Comparison of ENCODE assay signal across 19 cellular contexts in the genomic region with DNA sequence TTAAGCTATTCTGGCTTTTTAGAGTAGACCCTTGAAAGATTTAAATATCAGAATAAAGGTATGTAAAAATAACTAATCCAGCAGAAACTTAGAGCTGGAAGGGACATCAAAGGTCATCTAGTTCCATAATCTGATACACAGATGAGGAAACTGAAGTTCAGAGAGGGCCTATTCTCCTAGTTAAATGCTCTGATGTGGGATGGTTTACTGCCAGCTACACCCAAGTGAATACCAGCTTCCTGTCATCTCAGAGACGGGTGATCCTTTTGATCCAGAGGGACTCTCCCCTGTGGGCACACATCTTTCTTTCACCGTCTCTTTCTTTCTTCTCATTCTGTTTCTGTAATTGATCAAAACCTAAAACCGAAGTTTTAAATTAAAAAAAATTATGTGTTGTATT.
DNase-seq lines count a peak whose midpoint lies in the region; ATAC-seq and TF ChIP-seq lines count a peak whose summit lies in the region.
"Had no signal": no experiment of that assay in that cellular context is flagged by ENCODE, and none has a peak within 500 bp of the region (broad histone marks: within the 10 kb centered on the region; RNA-seq: fewer than 3 reads in every experiment).

No MANE protein-coding gene starts in this region.

- H3K4me1 ChIP-seq in SJCRH30 = no peaks in the 10 kb centered on the region

- POLR2A ChIA-PET in activated CD4-positive, alpha-beta memory T cell treated with anti-CD3 and anti-CD28 coated beads for 36 hours (lab: Charles Lee) = interaction anchor here (0.6 to 1.0 kb wide), 3 partner anchors 8 to 95 kb away, joined by 3 read pairs; no protein-coding TSS in a partner anchor
- POLR2A ChIA-PET in activated CD4-positive, alpha-beta memory T cell treated with anti-CD3 and anti-CD28 coated beads, Interleukin-2, amount 10 ng/mL, durations not matched to agents 7 days and 5 days (lab: Charles Lee) = interaction anchor here (0.6 kb wide), 1 partner anchor 30 kb away, joined by 3 read pairs; no protein-coding TSS in a partner anchor
- POLR2A ChIA-PET in GM10248 (lab: Yijun Ruan, JAX) = no interaction called here

- no peaks in the 10 kb centered on the region for H3K27me3 Mint-ChIP-seq in activated CD4-positive, alpha-beta memory T cell treated with anti-CD3 and anti-CD28 coated beads for 36 hours
- no peaks in the 10 kb centered on the region for H3K27me3 Mint-ChIP-seq in activated CD4-positive, alpha-beta memory T cell treated with anti-CD3 and anti-CD28 coated beads, Interleukin-2, amount 10 ng/mL, durations not matched to agents 7 days and 5 days
- H3K27me3 Mint-ChIP-seq in activated naive CD8-positive, alpha-beta T cell treated with anti-CD3 and anti-CD28 coated beads, Interleukin-2, amount 50 U/mL, for 24 hours = no peaks in the 10 kb centered on the region
- H3K27me3 Mint-ChIP-seq: B cell had no signal

- no peak overlapping the region for H3K27ac Mint-ChIP-seq in activated CD4-positive, alpha-beta memory T cell treated with anti-CD3 and anti-CD28 coated beads for 36 hours
- H3K27ac Mint-ChIP-seq in activated CD4-positive, alpha-beta memory T cell treated with anti-CD3 and anti-CD28 coated beads, Interleukin-2, amount 10 ng/mL, durations not matched to agents 7 days and 5 days = no peak overlapping the region
- no peak overlapping the region for H3K27ac Mint-ChIP-seq in activated naive CD8-positive, alpha-beta T cell treated with anti-CD3 and anti-CD28 coated beads, Interleukin-2, amount 50 U/mL, for 24 hours
- H3K27ac Mint-ChIP-seq: B cell, GM23338 had no signal

- H3K4me3 Mint-ChIP-seq in activated CD4-positive, alpha-beta memory T cell treated with anti-CD3 and anti-CD28 coated beads for 36 hours = no peak overlapping the region
- H3K4me3 Mint-ChIP-seq in activated CD4-positive, alpha-beta memory T cell treated with anti-CD3 and anti-CD28 coated beads, Interleukin-2, amount 10 ng/mL, durations not matched to agents 7 days and 5 days = no peak overlapping the region
- no peak overlapping the region for H3K4me3 Mint-ChIP-seq in activated naive CD8-positive, alpha-beta T cell treated with anti-CD3 and anti-CD28 coated beads, Interleukin-2, amount 50 U/mL, for 24 hours
- H3K4me3 Mint-ChIP-seq: B cell, GM23338 had no signal

- TF ChIP-seq CTCF in GM10248 (IDR thresholded peaks at IDR 0.05; ENCODE audit: control extremely low read depth, extremely low read depth, low read depth, missing control alignments) = no peak

- ATAC-seq in activated naive CD8-positive, alpha-beta T cell treated with anti-CD3 and anti-CD28 coated beads, Interleukin-2, amount 50 U/mL, for 24 hours = peak; percentile 72
- ATAC-seq in stimulated activated naive CD8-positive, alpha-beta T cell treated with anti-CD3 and anti-CD28 coated beads, Interleukin-15, Interleukin-2, amounts not matched to agents 100 U/mL and 50 U/mL, for 24 hours = peak; percentile 76
- ATAC-seq in Right ventricle myocardium superior (ENCODE audit: poor library complexity) = no peak
- ATAC-seq: GM23338 had no signal

- H3K9me3 Mint-ChIP-seq in activated CD4-positive, alpha-beta memory T cell treated with anti-CD3 and anti-CD28 coated beads for 36 hours = no peaks in the 10 kb centered on the region
- no peaks in the 10 kb centered on the region for H3K9me3 Mint-ChIP-seq in activated CD4-positive, alpha-beta memory T cell treated with anti-CD3 and anti-CD28 coated beads, Interleukin-2, amount 10 ng/mL, durations not matched to agents 7 days and 5 days
- no peaks in the 10 kb centered on the region for H3K9me3 Mint-ChIP-seq in activated naive CD8-positive, alpha-beta T cell treated with anti-CD3 and anti-CD28 coated beads, Interleukin-2, amount 50 U/mL, for 24 hours
- H3K9me3 Mint-ChIP-seq: GM23338 had no signal

- H3K4me1 Mint-ChIP-seq in activated CD4-positive, alpha-beta memory T cell treated with anti-CD3 and anti-CD28 coated beads for 36 hours (ENCODE audit: low read depth) = peaks cover 14% of the 10 kb centered on the region
- H3K4me1 Mint-ChIP-seq in activated CD4-positive, alpha-beta memory T cell treated with anti-CD3 and anti-CD28 coated beads, Interleukin-2, amount 10 ng/mL, durations not matched to agents 7 days and 5 days = peaks cover 17% of the 10 kb centered on the region
- peaks cover 19% of the 10 kb centered on the region for H3K4me1 Mint-ChIP-seq in activated naive CD8-positive, alpha-beta T cell treated with anti-CD3 and anti-CD28 coated beads, Interleukin-2, amount 50 U/mL, for 24 hours
- H3K4me1 Mint-ChIP-seq: B cell, GM23338 had no signal

- H3K27ac ChIP-seq in SJCRH30 = no peak overlapping the region
- H3K27ac ChIP-seq: HL-60 had no signal

- H3K36me3 Mint-ChIP-seq in activated CD4-positive, alpha-beta memory T cell treated with anti-CD3 and anti-CD28 coated beads for 36 hours = peaks cover 2% of the 10 kb centered on the region
- H3K36me3 Mint-ChIP-seq in activated CD4-positive, alpha-beta memory T cell treated with anti-CD3 and anti-CD28 coated beads, Interleukin-2, amount 10 ng/mL, durations not matched to agents 7 days and 5 days (ENCODE audit: low read depth) = peaks cover 22% of the 10 kb centered on the region
- H3K36me3 Mint-ChIP-seq in activated naive CD8-positive, alpha-beta T cell treated with anti-CD3 and anti-CD28 coated beads, Interleukin-2, amount 50 U/mL, for 24 hours (ENCODE audit: low read depth) = peaks cover 6% of the 10 kb centered on the region

- H3K4me3 ChIP-seq in SJCRH30 = no peak overlapping the region
- H3K4me3 ChIP-seq: GM23338 had no signal

- CTCF ChIA-PET in activated CD4-positive, alpha-beta memory T cell treated with anti-CD3 and anti-CD28 coated beads for 36 hours (lab: Charles Lee) = interaction anchor here (1.2 to 1.4 kb wide), 2 partner anchors 8 to 126 kb away, joined by 3 read pairs; no protein-coding TSS in a partner anchor
- CTCF ChIA-PET in activated CD4-positive, alpha-beta memory T cell treated with anti-CD3 and anti-CD28 coated beads, Interleukin-2, amount 10 ng/mL, durations not matched to agents 7 days and 5 days (lab: Charles Lee) = interaction anchor here (1.0 kb wide), 1 partner anchor 107 kb away, joined by 3 read pairs; no protein-coding TSS in a partner anchor
- CTCF ChIA-PET in GM10248 (lab: Yijun Ruan, JAX) = interaction anchor here (1.4 kb wide), 1 partner anchor 35 kb away, joined by 4 read pairs; no protein-coding TSS in a partner anchor

- DNase-seq in activated CD4-positive, alpha-beta memory T cell treated with anti-CD3 and anti-CD28 coated beads for 36 hours = peak; percentile 11
- no peak for DNase-seq in activated CD4-positive, alpha-beta memory T cell treated with anti-CD3 and anti-CD28 coated beads, Interleukin-2, amount 10 ng/mL, durations not matched to agents 7 days and 5 days
- DNase-seq in OCI-M1 (lab: John Stamatoyannopoulos, UW) = peak; percentile 44
- DNase-seq in activated naive CD8-positive, alpha-beta T cell treated with anti-CD3 and anti-CD28 coated beads, Interleukin-2, amount 50 U/mL, for 24 hours = no peak
- DNase-seq in stimulated activated naive CD8-positive, alpha-beta T cell treated with anti-CD3 and anti-CD28 coated beads, Interleukin-15, Interleukin-2, amounts not matched to agents 100 U/mL and 50 U/mL, for 24 hours = no peak
- DNase-seq in GM10248 (ENCODE audit: extremely low spot score) = no peak
- no peak for DNase-seq in Right ventricle myocardium superior
- no peak for DNase-seq in SJCRH30
- DNase-seq: 8988T, Caco-2, GF-D8, HCEC 1CT, NCI-H1105, NCI-H1694, NCI-H748 treated with DMSO at 0.1 percent for 48 hours, SHP77 had no signal

- H3K27me3 ChIP-seq in SJCRH30 = no peaks in the 10 kb centered on the region

- H3K36me3 ChIP-seq in SJCRH30 = no peaks in the 10 kb centered on the region

- intact Hi-C loops in activated CD4-positive, alpha-beta memory T cell treated with anti-CD3 and anti-CD28 coated beads for 36 hours (cut with micrococcal nuclease) = loop anchor here (5.0 kb wide), 1 partner anchor 57 kb away; no protein-coding TSS in a partner anchor
- intact Hi-C loops in Right ventricle myocardium superior (cut with DNase I) = no loop called here

- no peaks in the 10 kb centered on the region for H3K9me3 ChIP-seq in SJCRH30 (replicated peaks)
- H3K9me3 ChIP-seq: Caco-2 had no signal

Comparison
In these comparisons a context has a peak if more than half of its experiments do, and no peak if none do; other contexts are left out.
1. DNase-seq: peak in activated CD4-positive, alpha-beta memory T cell treated with anti-CD3 and anti-CD28 coated beads for 36 hours (single experiment) and OCI-M1 (single experiment); none in activated CD4-positive, alpha-beta memory T cell treated with anti-CD3 and anti-CD28 coated beads, Interleukin-2, amount 10 ng/mL, durations not matched to agents 7 days and 5 days (single experiment), activated naive CD8-positive, alpha-beta T cell treated with anti-CD3 and anti-CD28 coated beads, Interleukin-2, amount 50 U/mL, for 24 hours (single experiment), stimulated activated naive CD8-positive, alpha-beta T cell treated with anti-CD3 and anti-CD28 coated beads, Interleukin-15, Interleukin-2, amounts not matched to agents 100 U/mL and 50 U/mL, for 24 hours (single experiment), GM10248 (single experiment), Right ventricle myocardium superior (single experiment) and SJCRH30 (0 of 2).